In genomic region chr9:36011379-36011778, GRCh38 we compare ENCODE assay signal across 30 cellular contexts. TPM values are rescaled to one million over a fixed set of nuclear protein-coding genes. Genes with fewer than 3 reads are reported as not detected.
"Had no signal": no experiment of that assay in that cellular context is flagged by ENCODE, and none has a peak within 500 bp of the region (broad histone marks: within the 10 kb centered on the region; RNA-seq: fewer than 3 reads in every experiment).

No MANE protein-coding gene starts in this region.

- H3K4me1 Mint-ChIP-seq: nephron had no signal

- H3K4me1 ChIP-seq: ascending aorta, breast epithelium had no signal

- H3K36me3 Mint-ChIP-seq: activated naive CD8-positive, alpha-beta T cell treated with anti-CD3 and anti-CD28 coated beads for 36 hours had no signal

- ATAC-seq: activated T-cell treated with anti-CD3 and anti-CD28 coated beads, Interleukin-2, amount 50 U/mL, for 72 hours; effector memory CD8-positive, alpha-beta T cell; left cardiac atrium; right lobe of liver had no signal

- H3K27ac ChIP-seq: ascending aorta, breast epithelium, coronary artery, esophagus muscularis mucosa, right lobe of liver, thoracic aorta had no signal

- H3K9me3 Mint-ChIP-seq: activated B cell treated with CpG ODN at 0.5 μM for 24 hours; activated naive CD4-positive, alpha-beta T cell treated with anti-CD3 and anti-CD28 coated beads for 36 hours; activated naive CD8-positive, alpha-beta T cell treated with anti-CD3 and anti-CD28 coated beads for 36 hours; effector memory CD8-positive, alpha-beta T cell; stimulated activated naive CD8-positive, alpha-beta T cell treated with anti-CD3 and anti-CD28 coated beads, Interleukin-15, Interleukin-2, amounts not matched to agents 100 ng/mL and 50 ng/mL, for 24 hours had no signal

- DNase-seq: activated B cell treated with CpG ODN at 0.5 μM for 24 hours; activated naive CD4-positive, alpha-beta T cell treated with anti-CD3 and anti-CD28 coated beads for 36 hours; activated naive CD8-positive, alpha-beta T cell treated with anti-CD3 and anti-CD28 coated beads for 36 hours; activated T-cell treated with anti-CD3 and anti-CD28 coated beads for 4 hours; activated T-cell treated with anti-CD3 and anti-CD28 coated beads, Interleukin-2, amount 50 U/mL, for 72 hours; effector memory CD8-positive, alpha-beta T cell; glutamatergic neuron; left cardiac atrium; mammary epithelial cell; right lobe of liver; stimulated activated CD4-positive, alpha-beta T cell treated with anti-CD3 and anti-CD28 coated beads, Interleukin-12 subunit alpha, Interleukin-12 subunit beta, amount 100 ng/mL, for 4 hours; stimulated activated CD4-positive, alpha-beta T cell treated with anti-CD3 and anti-CD28 coated beads, Interleukin-4, amount 100 ng/mL, for 1 hour; T-helper 2 cell; trophoblast cell had no signal

- H3K36me3 ChIP-seq: ascending aorta, breast epithelium, esophagus muscularis mucosa, right lobe of liver, thoracic aorta had no signal

- H3K4me3 Mint-ChIP-seq: activated B cell treated with CpG ODN at 0.5 μM for 24 hours; activated naive CD4-positive, alpha-beta T cell treated with anti-CD3 and anti-CD28 coated beads for 36 hours; activated naive CD8-positive, alpha-beta T cell treated with anti-CD3 and anti-CD28 coated beads for 36 hours; activated T-cell treated with anti-CD3 and anti-CD28 coated beads, Interleukin-2, amount 50 U/mL, for 72 hours; effector memory CD8-positive, alpha-beta T cell; nephron; stimulated activated naive CD8-positive, alpha-beta T cell treated with anti-CD3 and anti-CD28 coated beads, Interleukin-15, Interleukin-2, amounts not matched to agents 100 ng/mL and 50 ng/mL, for 24 hours had no signal

- H3K27ac Mint-ChIP-seq: activated B cell treated with CpG ODN at 0.5 μM for 24 hours; activated naive CD4-positive, alpha-beta T cell treated with anti-CD3 and anti-CD28 coated beads for 36 hours; activated naive CD8-positive, alpha-beta T cell treated with anti-CD3 and anti-CD28 coated beads for 36 hours; activated T-cell treated with anti-CD3 and anti-CD28 coated beads, Interleukin-2, amount 50 U/mL, for 72 hours; effector memory CD8-positive, alpha-beta T cell; nephron; progenitor cell of endocrine pancreas; stimulated activated naive CD8-positive, alpha-beta T cell treated with anti-CD3 and anti-CD28 coated beads, Interleukin-15, Interleukin-2, amounts not matched to agents 100 ng/mL and 50 ng/mL, for 24 hours had no signal

- H3K4me3 ChIP-seq: ascending aorta, breast epithelium, coronary artery, esophagus muscularis mucosa, right lobe of liver, thoracic aorta had no signal

- H3K9me3 ChIP-seq: ascending aorta, breast epithelium, right lobe of liver, thoracic aorta had no signal

- H3K27me3 ChIP-seq: ascending aorta, breast epithelium, right lobe of liver had no signal

RNA-seq across cellular contexts. Expression of gene OR2S2, which starts 53.4 kb away (rescaled TPM):
- total RNA-seq: activated B cell treated with CpG ODN at 0.5 μM for 24 hours; activated naive CD4-positive, alpha-beta T cell treated with anti-CD3 and anti-CD28 coated beads for 36 hours; activated naive CD8-positive, alpha-beta T cell treated with anti-CD3 and anti-CD28 coated beads for 36 hours; activated T-cell treated with anti-CD3 and anti-CD28 coated beads, Interleukin-2, amount 50 U/mL, for 72 hours; ascending aorta; breast epithelium; esophagus muscularis mucosa; frontal cortex; left cardiac atrium; liver; mucosa of gallbladder; osteocyte; progenitor cell of endocrine pancreas; renal cortical epithelial cell; right lobe of liver; skeletal muscle tissue; subcutaneous adipose tissue; thoracic aorta had no signal
- polyA plus RNA-seq: keratinocyte, liver, mammary epithelial cell had no signal
